ENCODE assay signal across 8 cellular contexts in the genomic region with DNA sequence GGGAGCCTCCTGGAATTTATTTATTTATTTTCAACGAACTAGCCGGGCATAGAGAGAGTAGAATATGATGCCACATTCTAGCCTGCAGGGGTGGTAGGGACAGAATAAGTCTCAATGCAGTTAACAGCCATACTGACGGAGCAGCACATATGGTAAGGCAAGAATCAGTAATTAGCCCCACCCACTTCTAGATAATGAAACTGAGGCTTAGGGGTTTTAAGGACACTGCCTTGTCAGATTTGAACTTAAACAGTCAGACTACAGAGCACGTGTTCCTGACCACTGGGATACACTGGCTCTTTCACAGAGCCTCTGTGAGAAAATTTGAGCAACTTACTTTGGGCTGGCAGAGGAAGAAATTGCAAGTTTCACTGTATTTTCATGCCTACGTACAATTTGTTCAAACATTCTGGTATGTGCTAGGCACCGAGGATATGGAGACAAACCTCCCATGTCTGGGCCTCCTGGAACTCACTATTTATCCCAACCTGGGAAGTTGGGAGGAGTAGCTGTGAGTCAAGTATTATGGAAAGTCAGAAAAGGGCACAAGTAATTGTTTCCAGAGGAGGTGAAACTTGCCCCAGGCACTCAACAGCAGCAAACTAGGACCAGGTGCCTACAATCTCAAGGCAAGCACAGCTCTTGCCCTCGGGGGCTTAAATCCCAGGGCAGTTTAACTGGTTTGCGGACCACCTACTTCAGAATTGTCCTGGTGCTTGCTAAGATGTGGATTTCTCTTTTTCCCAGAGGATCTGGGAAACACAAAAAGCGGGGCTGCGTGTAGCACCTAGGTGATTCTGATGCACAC. TPM values are rescaled to one million over a fixed set of nuclear protein-coding genes. Genes with fewer than 3 reads are reported as not detected.
A peak's percentile ranks its signal among the peaks of the same experiment; 100 is the strongest.
DNase-seq lines count a peak whose midpoint lies in the region; ATAC-seq lines count a peak whose summit lies in the region.

No MANE protein-coding gene starts in this region.

- peaks cover 7 to 49% (median 15%) of the 10 kb centered on the region in 7 donors for H3K4me1 Mint-ChIP-seq in naive thymus-derived CD4-positive, alpha-beta T cell

- H3K4me3 ChIP-seq in naive thymus-derived CD4-positive, alpha-beta T cell (ENCODE audit: low read length), result no peak overlapping the region

- H3K4me1 ChIP-seq in naive thymus-derived CD4-positive, alpha-beta T cell (ENCODE audit: control insufficient read depth in 2 of 2, insufficient read depth in 2 of 2, low read length in 2 of 2), result peaks cover 0 to 4% of the 10 kb centered on the region in 2 donors

- no peaks in the 10 kb centered on the region for H3K27me3 ChIP-seq in naive thymus-derived CD4-positive, alpha-beta T cell (ENCODE audit: control insufficient read depth in 2 of 2, insufficient read depth in 2 of 2, low read length in 2 of 2)

- H3K36me3 Mint-ChIP-seq in naive thymus-derived CD4-positive, alpha-beta T cell, result no peaks in the 10 kb centered on the region

- POLR2A ChIA-PET in naive thymus-derived CD4-positive, alpha-beta T cell (lab: Charles Lee), result no interaction called here

- CTCF ChIA-PET in naive thymus-derived CD4-positive, alpha-beta T cell (lab: Charles Lee), result interaction anchor here (0.7 kb wide), 1 partner anchor 247 kb away, joined by 3 read pairs; no protein-coding TSS in a partner anchor

- H3K27ac Mint-ChIP-seq in naive thymus-derived CD4-positive, alpha-beta T cell, result peak overlapping the region in 5 of 9 donors; percentile 46 to 80 (median 76)

- peaks cover 0 to 10% (median 0%) of the 10 kb centered on the region in 5 donors for H3K27me3 Mint-ChIP-seq in naive thymus-derived CD4-positive, alpha-beta T cell

- DNase-seq in EH (ENCODE audit: low read depth) (peak; percentile 77), NCI-H146 treated with DMSO at 0.1 percent for 48 hours (lab: John Stamatoyannopoulos, UW; ENCODE audit: unreplicated experiment) (peak; percentile 9), left lobe of liver (ENCODE audit: low spot score) (no peak), DMS79 treated with DMSO at 0.1 percent for 48 hours (lab: John Stamatoyannopoulos, UW) (no peak), NCI-H446 treated with DMSO at 0.1 percent for 48 hours (lab: John Stamatoyannopoulos, UW) (no peak)
- DNase-seq in naive thymus-derived CD4-positive, alpha-beta T cell, result no peak

- no peak for ATAC-seq in naive thymus-derived CD4-positive, alpha-beta T cell
- ATAC-seq in left lobe of liver, result no peak
- ATAC-seq in HG03571 (IDR thresholded peaks at IDR 0.05; ENCODE audit: unreplicated experiment), result no peak

- H3K36me3 ChIP-seq in naive thymus-derived CD4-positive, alpha-beta T cell (ENCODE audit: control insufficient read depth in 2 of 3, insufficient read depth in 3 of 3, low read length in 3 of 3), result no peaks in the 10 kb centered on the region

- H3K9me3 Mint-ChIP-seq in naive thymus-derived CD4-positive, alpha-beta T cell, result no peaks in the 10 kb centered on the region

- peak overlapping the region; percentile 69 for H3K27ac ChIP-seq in cingulate gyrus (ENCODE audit: low read depth, low read length)
- H3K27ac ChIP-seq in naive thymus-derived CD4-positive, alpha-beta T cell (ENCODE audit: low read depth, low read length), result no peak overlapping the region

- H3K4me3 Mint-ChIP-seq in naive thymus-derived CD4-positive, alpha-beta T cell, result peak overlapping the region; percentile 29 to 94 (median 58)

- intact Hi-C loops in naive thymus-derived CD4-positive, alpha-beta T cell (cut with micrococcal nuclease), result loop anchor here (2.0 to 10.0 kb wide), 8 partner anchors 21 to 789 kb away; partner anchors contain the start of genes RSRP1 (in 2 of the 2), PNRC2 (in 1 of the 2) and RCAN3 (in 1 of the 2)

- no peaks in the 10 kb centered on the region for H3K9me3 ChIP-seq in naive thymus-derived CD4-positive, alpha-beta T cell (ENCODE audit: control insufficient read depth in 2 of 3, low read length in 3 of 3)

RNA-seq across cellular contexts. Expression of gene CLIC4, which starts 1.6 kb away (rescaled TPM):
- total RNA-seq in naive thymus-derived CD4-positive, alpha-beta T cell, result 10 to 100 TPM in 1 of 5 experiments, 1 to 10 TPM in 4; 1.4 to 16.8 (median 5.1) TPM
- under 1 TPM; 0.54 to 0.58 TPM for polyA plus RNA-seq in naive thymus-derived CD4-positive, alpha-beta T cell
- total RNA-seq in left lobe of liver, result 54.4 TPM

Comparison
In these comparisons a context has a peak if more than half of its experiments do, and no peak if none do; other contexts are left out.
1. DNase-seq: peak in EH (single experiment) and NCI-H146 treated with DMSO at 0.1 percent for 48 hours (single experiment); none in naive thymus-derived CD4-positive, alpha-beta T cell (0 of 9), left lobe of liver (single experiment), DMS79 treated with DMSO at 0.1 percent for 48 hours (single experiment) and NCI-H446 treated with DMSO at 0.1 percent for 48 hours (single experiment).